Comparison of ENCODE assay signal across 36 cellular contexts in genomic region chr14:64795921-64796320, GRCh38.
"Had no signal": no experiment of that assay in that cellular context is flagged by ENCODE, and none has a peak within 500 bp of the region (broad histone marks: within the 10 kb centered on the region; RNA-seq: fewer than 3 reads in every experiment).

No MANE protein-coding gene starts in this region.

- H3K9me3 ChIP-seq: ascending aorta had no signal

- H3K4me3 ChIP-seq: ascending aorta, cardiac muscle cell had no signal

- ATAC-seq: activated CD8-positive, alpha-beta T cell treated with anti-CD3 and anti-CD28 coated beads for 36 hours; activated naive CD4-positive, alpha-beta T cell treated with anti-CD3 and anti-CD28 coated beads, Interleukin-2, amount 50 U/mL, for 72 hours; activated naive CD8-positive, alpha-beta T cell treated with anti-CD3 and anti-CD28 coated beads, Interleukin-2, amount 50 U/mL, for 24 hours; activated T-cell treated with anti-CD3 and anti-CD28 coated beads, Interleukin-2, amount 50 U/mL, for 4 hours; activated T-cell treated with anti-CD3 and anti-CD28 coated beads, Interleukin-2, amount 50 U/mL, for 72 hours; activated T-helper 17 cell treated with anti-CD3 and anti-CD28 coated beads, Interleukin-2, amount 50 U/mL, for 72 hours had no signal

- H3K9me3 Mint-ChIP-seq: activated B cell treated with CpG ODN at 0.5 μM for 24 hours; activated CD4-positive, alpha-beta memory T cell treated with anti-CD3 and anti-CD28 coated beads for 36 hours; activated CD4-positive, alpha-beta T cell treated with anti-CD3 and anti-CD28 coated beads, Interleukin-2, amount 10 ng/mL, durations not matched to agents 24 days and 14 days; activated CD8-positive, alpha-beta T cell treated with anti-CD3 and anti-CD28 coated beads for 36 hours; activated naive CD4-positive, alpha-beta T cell treated with anti-CD3 and anti-CD28 coated beads for 36 hours; activated naive CD4-positive, alpha-beta T cell treated with anti-CD3 and anti-CD28 coated beads, Interleukin-2, amount 50 U/mL, for 72 hours; activated naive CD8-positive, alpha-beta T cell treated with anti-CD3 and anti-CD28 coated beads, Interleukin-2, amount 10 ng/mL, durations not matched to agents 7 days and 5 days; activated naive CD8-positive, alpha-beta T cell treated with anti-CD3 and anti-CD28 coated beads, Interleukin-2, amount 50 U/mL, for 24 hours; activated T-cell treated with anti-CD3 and anti-CD28 coated beads, Interleukin-2, amount 50 U/mL, for 4 hours; activated T-cell treated with anti-CD3 and anti-CD28 coated beads, Interleukin-2, amount 50 U/mL, for 72 hours; activated T-helper 1 cell treated with anti-CD3 and anti-CD28 coated beads, Interleukin-12 subunit alpha, Interleukin-12 subunit beta, Interleukin-2, Interleukin-4 antibody, amounts not matched to agents 30 ng/mL and 10 ng/mL and 1 ng/mL, durations not matched to agents 14 hours and 24 hours and 36 hours; activated T-helper 17 cell treated with anti-CD3 and anti-CD28 coated beads, Interleukin-2, amount 50 U/mL, for 72 hours; brain; T-helper 1 cell treated with Interleukin-12 subunit alpha and Interleukin-12 subunit beta and Interleukin-4 antibody, amounts not matched to agents 30 μg/mL and 1 μg/mL, for 36 hours; T-helper 2 cell treated with Interferon-gamma antibody and Interleukin-4, amounts not matched to agents 5 μg/mL and 100 μg/mL, for 36 hours had no signal

- DNase-seq: activated B cell treated with CpG ODN at 0.5 μM for 24 hours; activated CD4-positive, alpha-beta memory T cell treated with anti-CD3 and anti-CD28 coated beads for 36 hours; activated CD4-positive, alpha-beta T cell treated with anti-CD3 and anti-CD28 coated beads for 4 hours; activated CD4-positive, alpha-beta T cell treated with anti-CD3 and anti-CD28 coated beads, Interleukin-2, amount 10 ng/mL, durations not matched to agents 24 days and 14 days; activated CD4-positive, alpha-beta T cell treated with anti-CD3 and anti-CD28 coated beads, Interleukin-2, amount 50 U/mL, for 1 hour; activated CD4-positive, alpha-beta T cell treated with anti-CD3 and anti-CD28 coated beads, Interleukin-2, amount 50 U/mL, for 4 hours; activated CD4-positive, CD25-positive, alpha-beta regulatory T cell treated with anti-CD3 and anti-CD28 coated beads, Interleukin-2, amount 50 U/mL, for 72 hours; activated CD8-positive, alpha-beta memory T cell treated with anti-CD3 and anti-CD28 coated beads, Interleukin-2, amount 50 U/mL, for 4 hours; activated CD8-positive, alpha-beta T cell treated with anti-CD3 and anti-CD28 coated beads for 36 hours; activated effector memory CD4-positive, alpha-beta T cell treated with anti-CD3 and anti-CD28 coated beads, Interleukin-2, amount 50 U/mL, for 16 hours; activated gamma-delta T cell treated with Interleukin-2 at 50 U/mL for 16 hours; activated naive CD4-positive, alpha-beta T cell; activated naive CD4-positive, alpha-beta T cell treated with anti-CD3 and anti-CD28 coated beads for 36 hours; activated naive CD4-positive, alpha-beta T cell treated with anti-CD3 and anti-CD28 coated beads, Interleukin-2, amount 50 U/mL, for 16 hours; activated naive CD8-positive, alpha-beta T cell treated with anti-CD3 and anti-CD28 coated beads, Interleukin-2, amount 10 ng/mL, durations not matched to agents 7 days and 5 days; activated naive CD8-positive, alpha-beta T cell treated with anti-CD3 and anti-CD28 coated beads, Interleukin-2, amount 50 U/mL, for 24 hours; activated T-cell treated with anti-CD3 and anti-CD28 coated beads for 4 hours; activated T-cell treated with anti-CD3 and anti-CD28 coated beads, Interleukin-2, amount 50 U/mL, for 1 hour; activated T-cell treated with anti-CD3 and anti-CD28 coated beads, Interleukin-2, amount 50 U/mL, for 4 hours; activated T-cell treated with anti-CD3 and anti-CD28 coated beads, Interleukin-2, amount 50 U/mL, for 72 hours; amygdala; anterior cingulate cortex; caudate nucleus; T-helper 2 cell; T-helper 9 cell had no signal

- H3K36me3 ChIP-seq: ascending aorta, cardiac muscle cell had no signal

- FAIRE-seq: bronchial epithelial cell, TTC549 had no signal

- H3K4me3 Mint-ChIP-seq: activated B cell treated with CpG ODN at 0.5 μM for 24 hours; activated CD4-positive, alpha-beta memory T cell treated with anti-CD3 and anti-CD28 coated beads for 36 hours; activated CD4-positive, alpha-beta T cell treated with anti-CD3 and anti-CD28 coated beads, Interleukin-2, amount 10 ng/mL, durations not matched to agents 24 days and 14 days; activated CD8-positive, alpha-beta T cell treated with anti-CD3 and anti-CD28 coated beads for 36 hours; activated naive CD4-positive, alpha-beta T cell treated with anti-CD3 and anti-CD28 coated beads for 36 hours; activated naive CD8-positive, alpha-beta T cell treated with anti-CD3 and anti-CD28 coated beads, Interleukin-2, amount 10 ng/mL, durations not matched to agents 7 days and 5 days; activated naive CD8-positive, alpha-beta T cell treated with anti-CD3 and anti-CD28 coated beads, Interleukin-2, amount 50 U/mL, for 24 hours; activated T-cell treated with anti-CD3 and anti-CD28 coated beads, Interleukin-2, amount 50 U/mL, for 4 hours; activated T-cell treated with anti-CD3 and anti-CD28 coated beads, Interleukin-2, amount 50 U/mL, for 72 hours; activated T-helper 1 cell treated with anti-CD3 and anti-CD28 coated beads, Interleukin-12 subunit alpha, Interleukin-12 subunit beta, Interleukin-2, Interleukin-4 antibody, amounts not matched to agents 30 ng/mL and 10 ng/mL and 1 ng/mL, durations not matched to agents 14 hours and 24 hours and 36 hours; activated T-helper 17 cell treated with anti-CD3 and anti-CD28 coated beads, Interleukin-2, amount 50 U/mL, for 72 hours; brain; T-helper 1 cell treated with Interleukin-12 subunit alpha and Interleukin-12 subunit beta and Interleukin-4 antibody, amounts not matched to agents 30 μg/mL and 1 μg/mL, for 36 hours; T-helper 2 cell treated with Interferon-gamma antibody and Interleukin-4, amounts not matched to agents 5 μg/mL and 100 μg/mL, for 36 hours had no signal

- H3K27ac ChIP-seq: ascending aorta, cardiac muscle cell, VCaP had no signal

- H3K27me3 ChIP-seq: ascending aorta, cardiac muscle cell had no signal

- H3K27me3 Mint-ChIP-seq: activated CD4-positive, alpha-beta memory T cell treated with anti-CD3 and anti-CD28 coated beads for 36 hours; activated CD8-positive, alpha-beta T cell treated with anti-CD3 and anti-CD28 coated beads for 36 hours; activated naive CD8-positive, alpha-beta T cell treated with anti-CD3 and anti-CD28 coated beads, Interleukin-2, amount 10 ng/mL, durations not matched to agents 7 days and 5 days; activated naive CD8-positive, alpha-beta T cell treated with anti-CD3 and anti-CD28 coated beads, Interleukin-2, amount 50 U/mL, for 24 hours; brain had no signal

- H3K27ac Mint-ChIP-seq: activated B cell treated with CpG ODN at 0.5 μM for 24 hours; activated CD4-positive, alpha-beta memory T cell treated with anti-CD3 and anti-CD28 coated beads for 36 hours; activated CD4-positive, alpha-beta T cell treated with anti-CD3 and anti-CD28 coated beads, Interleukin-2, amount 10 ng/mL, durations not matched to agents 24 days and 14 days; activated CD8-positive, alpha-beta T cell treated with anti-CD3 and anti-CD28 coated beads for 36 hours; activated naive CD4-positive, alpha-beta T cell treated with anti-CD3 and anti-CD28 coated beads for 36 hours; activated naive CD4-positive, alpha-beta T cell treated with anti-CD3 and anti-CD28 coated beads, Interleukin-2, amount 50 U/mL, for 72 hours; activated naive CD8-positive, alpha-beta T cell treated with anti-CD3 and anti-CD28 coated beads, Interleukin-2, amount 10 ng/mL, durations not matched to agents 7 days and 5 days; activated naive CD8-positive, alpha-beta T cell treated with anti-CD3 and anti-CD28 coated beads, Interleukin-2, amount 50 U/mL, for 24 hours; activated T-cell treated with anti-CD3 and anti-CD28 coated beads, Interleukin-2, amount 50 U/mL, for 72 hours; activated T-helper 1 cell treated with anti-CD3 and anti-CD28 coated beads, Interleukin-12 subunit alpha, Interleukin-12 subunit beta, Interleukin-2, Interleukin-4 antibody, amounts not matched to agents 30 ng/mL and 10 ng/mL and 1 ng/mL, durations not matched to agents 14 hours and 24 hours and 36 hours; activated T-helper 17 cell treated with anti-CD3 and anti-CD28 coated beads, Interleukin-2, amount 50 U/mL, for 72 hours; brain; T-helper 1 cell treated with Interleukin-12 subunit alpha and Interleukin-12 subunit beta and Interleukin-4 antibody, amounts not matched to agents 30 μg/mL and 1 μg/mL, for 36 hours; T-helper 2 cell treated with Interferon-gamma antibody and Interleukin-4, amounts not matched to agents 5 μg/mL and 100 μg/mL, for 36 hours had no signal

- H3K4me1 ChIP-seq: ascending aorta had no signal

- H3K36me3 Mint-ChIP-seq: activated CD4-positive, alpha-beta memory T cell treated with anti-CD3 and anti-CD28 coated beads for 36 hours; activated naive CD4-positive, alpha-beta T cell treated with anti-CD3 and anti-CD28 coated beads, Interleukin-2, amount 50 U/mL, for 72 hours; activated naive CD8-positive, alpha-beta T cell treated with anti-CD3 and anti-CD28 coated beads, Interleukin-2, amount 10 ng/mL, durations not matched to agents 7 days and 5 days had no signal

- H3K4me1 Mint-ChIP-seq: activated B cell treated with CpG ODN at 0.5 μM for 24 hours; activated CD4-positive, alpha-beta T cell treated with anti-CD3 and anti-CD28 coated beads, Interleukin-2, amount 10 ng/mL, durations not matched to agents 24 days and 14 days; activated naive CD8-positive, alpha-beta T cell treated with anti-CD3 and anti-CD28 coated beads, Interleukin-2, amount 10 ng/mL, durations not matched to agents 7 days and 5 days; activated naive CD8-positive, alpha-beta T cell treated with anti-CD3 and anti-CD28 coated beads, Interleukin-2, amount 50 U/mL, for 24 hours; activated T-helper 17 cell treated with anti-CD3 and anti-CD28 coated beads, Interleukin-2, amount 50 U/mL, for 72 hours; brain had no signal
